In the genomic region with DNA sequence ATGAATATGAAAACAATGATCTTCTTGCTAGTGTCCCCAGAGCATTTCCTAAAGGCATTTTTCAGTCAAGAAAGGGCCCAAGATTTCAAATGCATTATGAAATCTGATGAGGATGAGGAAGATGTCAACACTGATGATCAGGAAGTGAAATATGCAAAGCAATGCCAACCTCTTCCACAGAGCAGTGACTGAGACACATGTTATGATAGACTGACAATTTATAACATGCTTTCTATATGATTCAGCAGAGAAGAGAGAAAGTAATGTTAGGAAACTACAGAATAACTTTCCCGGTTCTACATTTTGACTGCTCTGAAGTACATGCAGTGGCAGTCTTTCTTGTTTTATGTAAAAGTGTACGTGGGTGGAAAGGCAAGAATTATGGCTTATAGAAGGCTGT, we compare ENCODE assay signal across 17 cellular contexts.
DNase-seq lines count a peak whose midpoint lies in the region; ATAC-seq, FAIRE-seq and TF ChIP-seq lines count a peak whose summit lies in the region.
"Had no signal": no experiment of that assay in that cellular context is flagged by ENCODE, and none has a peak within 500 bp of the region (broad histone marks: within the 10 kb centered on the region; RNA-seq: fewer than 3 reads in every experiment).

No MANE protein-coding gene starts in this region.

- no peaks in the 10 kb centered on the region for H3K36me3 Mint-ChIP-seq in nephron (ENCODE audit: low read depth)
- H3K36me3 Mint-ChIP-seq: stimulated activated effector memory CD8-positive, alpha-beta T cell treated with anti-CD3 and anti-CD28 coated beads, Interleukin-12 subunit alpha, Interleukin-12 subunit beta, amount 100 ng/mL, for 72 hours had no signal

- POLR2A ChIA-PET in BJ (lab: Charles Lee) = no interaction called here

- in situ Hi-C loops in astrocyte of the spinal cord (cut with HindIII; ENCODE audit: low sequenced_read_pairs) = no loop called here

- H3K27ac Mint-ChIP-seq in nephron = peak overlapping the region; percentile 52 to 67 (median 62)
- H3K27ac Mint-ChIP-seq: stimulated activated effector memory CD8-positive, alpha-beta T cell treated with anti-CD3 and anti-CD28 coated beads, Interleukin-12 subunit alpha, Interleukin-12 subunit beta, amount 100 ng/mL, for 72 hours had no signal

- ATAC-seq in HG03025 (IDR thresholded peaks at IDR 0.05; ENCODE audit: low FRiP score, unreplicated experiment) = peak; percentile 50
- ATAC-seq: stimulated activated effector memory CD8-positive, alpha-beta T cell treated with anti-CD3 and anti-CD28 coated beads, Interleukin-12 subunit alpha, Interleukin-12 subunit beta, amount 100 ng/mL, for 72 hours had no signal

- H3K27me3 Mint-ChIP-seq in nephron (ENCODE audit: low read depth) = peaks cover 4% of the 10 kb centered on the region

- peak; percentile 44 for DNase-seq in BJ (ENCODE audit: low read depth)
- peak; percentile 50 for DNase-seq in astrocyte of the spinal cord (ENCODE audit: low read depth, low spot score)
- DNase-seq in NCI-H526 (lab: John Stamatoyannopoulos, UW) = no peak
- no peak for DNase-seq in NCI-H2227 (lab: John Stamatoyannopoulos, UW; ENCODE audit: unreplicated experiment)
- no peak for DNase-seq in urothelium cell line (ENCODE audit: low spot score)
- no peak for DNase-seq in NCI-H2171 treated with DMSO at 0.1 percent for 48 hours (lab: John Stamatoyannopoulos, UW)
- DNase-seq: activated CD8-positive, alpha-beta memory T cell treated with anti-CD3 and anti-CD28 coated beads, Interleukin-2, amount 50 U/mL, for 48 hours; aorta; NCI-H1092 treated with DMSO at 0.1 percent for 48 hours; NCI-H510A treated with DMSO at 0.1 percent for 48 hours; stimulated activated CD4-positive, alpha-beta T cell treated with anti-CD3 and anti-CD28 coated beads, Interleukin-1b, Interleukin-23, amount 100 ng/mL, for 48 hours; WERI-Rb-1 had no signal

- no peaks in the 10 kb centered on the region for H3K27me3 ChIP-seq in BJ (ENCODE audit: control insufficient read depth, insufficient read depth, low read length)
- H3K27me3 ChIP-seq: SJSA1 had no signal

- H3K9me3 Mint-ChIP-seq in nephron = no peaks in the 10 kb centered on the region

- peaks cover 11% of the 10 kb centered on the region for H3K4me1 Mint-ChIP-seq in nephron
- H3K4me1 Mint-ChIP-seq: stimulated activated effector memory CD8-positive, alpha-beta T cell treated with anti-CD3 and anti-CD28 coated beads, Interleukin-12 subunit alpha, Interleukin-12 subunit beta, amount 100 ng/mL, for 72 hours had no signal

- H3K4me3 ChIP-seq in BJ (ENCODE audit: low read depth, low read length) = no peak overlapping the region
- H3K4me3 ChIP-seq in astrocyte of the spinal cord (ENCODE audit: low read depth, low read length) = no peak overlapping the region
- H3K4me3 ChIP-seq: lung, SJSA1 had no signal

- no peak for FAIRE-seq in urothelium cell line (lab: Jason Lieb, UNC)

- no peaks in the 10 kb centered on the region for H3K36me3 ChIP-seq in BJ (ENCODE audit: control insufficient read depth, insufficient read depth, low read length)
- H3K36me3 ChIP-seq: SJSA1, WERI-Rb-1 had no signal

- peak overlapping the region in 1 of 3 experiments; percentile 6 for H3K4me3 Mint-ChIP-seq in nephron
- H3K4me3 Mint-ChIP-seq: stimulated activated effector memory CD8-positive, alpha-beta T cell treated with anti-CD3 and anti-CD28 coated beads, Interleukin-12 subunit alpha, Interleukin-12 subunit beta, amount 100 ng/mL, for 72 hours had no signal

- CTCF ChIA-PET in BJ (lab: Yijun Ruan, JAX) = no interaction called here

- TF ChIP-seq CTCF in BJ (IDR thresholded peaks at IDR 0.05; ENCODE audit: insufficient read depth, low read depth, low read length) (no peak), astrocyte of the spinal cord (IDR thresholded peaks at IDR 0.05; ENCODE audit: low read depth, low read length) (no peak), nephron (IDR thresholded peaks at IDR 0.05; ENCODE audit: unreplicated experiment in 3 of 3) (no peak)

Comparison
In these comparisons a context has a peak if more than half of its experiments do, and no peak if none do; other contexts are left out.
1. DNase-seq: peak in BJ (single experiment) and astrocyte of the spinal cord (single experiment); none in NCI-H526 (0 of 2), NCI-H2227 (single experiment), urothelium cell line (single experiment) and NCI-H2171 treated with DMSO at 0.1 percent for 48 hours (single experiment).